2 cellular contexts compared by ENCODE assay signal in the genomic region with DNA sequence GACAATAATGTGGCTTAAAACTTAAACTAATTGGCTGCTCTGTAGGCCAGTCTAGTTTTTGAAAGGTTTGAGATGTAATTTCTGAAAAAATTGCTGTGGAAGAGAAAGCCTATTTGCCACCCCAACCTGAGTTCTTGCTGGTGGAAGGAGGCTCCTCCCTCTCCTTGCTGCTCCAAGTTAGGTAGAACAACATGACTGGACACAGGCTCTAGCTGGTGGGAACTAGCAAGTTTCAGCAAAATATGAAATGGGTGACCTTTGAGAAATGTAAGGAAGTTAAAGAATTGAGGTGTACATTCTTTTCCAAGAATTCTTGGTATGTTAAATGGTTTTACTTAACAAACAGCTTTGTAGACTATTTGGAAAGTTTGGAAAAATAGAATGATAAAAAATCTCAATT.
A peak's percentile ranks its signal among the peaks of the same experiment; 100 is the strongest.
TF ChIP-seq lines count a peak whose summit lies in the region.

No MANE protein-coding gene starts in this region.

TF ChIP-seq in HCT116, 20 proteins besides CTCF, POLR2A, EP300 and RAD21:
- peak; percentile 12; the same call in 1 of the 2 replicates for TF ChIP-seq POLR2AphosphoS5 (IDR thresholded peaks at IDR 0.05; ENCODE audit: low read depth, low read length)
- no peak for TF ChIP-seq JUND (IDR thresholded peaks at IDR 0.05)

TF ChIP-seq in GM12878, 131 proteins besides CTCF, POLR2A, EP300 and RAD21:
- TF ChIP-seq CBFB (IDR thresholded peaks at IDR 0.05; ENCODE audit: low read depth) (no peak), SPI1 (IDR thresholded peaks at IDR 0.05; ENCODE audit: borderline replicate concordance, insufficient read depth, low read depth, low read length) (no peak), SUZ12 (IDR thresholded peaks at IDR 0.05; ENCODE audit: unreplicated experiment) (no peak), ETV6 (conservative IDR thresholded peaks at IDR 0.05 in 1 of 2, IDR thresholded peaks at IDR 0.05 in 1 of 2; ENCODE audit: borderline replicate concordance in 1 of 2, low read depth in 1 of 2) (no peak)
